1 cellular context compared by ENCODE assay signal in genomic region chrX:154047266-154047665, GRCh38.
TF ChIP-seq lines count a peak whose summit lies in the region.

No MANE protein-coding gene starts in this region.

TF ChIP-seq in GM23338, 12 proteins besides CTCF, POLR2A, EP300 and RAD21:
- TF ChIP-seq, protein P1, sequence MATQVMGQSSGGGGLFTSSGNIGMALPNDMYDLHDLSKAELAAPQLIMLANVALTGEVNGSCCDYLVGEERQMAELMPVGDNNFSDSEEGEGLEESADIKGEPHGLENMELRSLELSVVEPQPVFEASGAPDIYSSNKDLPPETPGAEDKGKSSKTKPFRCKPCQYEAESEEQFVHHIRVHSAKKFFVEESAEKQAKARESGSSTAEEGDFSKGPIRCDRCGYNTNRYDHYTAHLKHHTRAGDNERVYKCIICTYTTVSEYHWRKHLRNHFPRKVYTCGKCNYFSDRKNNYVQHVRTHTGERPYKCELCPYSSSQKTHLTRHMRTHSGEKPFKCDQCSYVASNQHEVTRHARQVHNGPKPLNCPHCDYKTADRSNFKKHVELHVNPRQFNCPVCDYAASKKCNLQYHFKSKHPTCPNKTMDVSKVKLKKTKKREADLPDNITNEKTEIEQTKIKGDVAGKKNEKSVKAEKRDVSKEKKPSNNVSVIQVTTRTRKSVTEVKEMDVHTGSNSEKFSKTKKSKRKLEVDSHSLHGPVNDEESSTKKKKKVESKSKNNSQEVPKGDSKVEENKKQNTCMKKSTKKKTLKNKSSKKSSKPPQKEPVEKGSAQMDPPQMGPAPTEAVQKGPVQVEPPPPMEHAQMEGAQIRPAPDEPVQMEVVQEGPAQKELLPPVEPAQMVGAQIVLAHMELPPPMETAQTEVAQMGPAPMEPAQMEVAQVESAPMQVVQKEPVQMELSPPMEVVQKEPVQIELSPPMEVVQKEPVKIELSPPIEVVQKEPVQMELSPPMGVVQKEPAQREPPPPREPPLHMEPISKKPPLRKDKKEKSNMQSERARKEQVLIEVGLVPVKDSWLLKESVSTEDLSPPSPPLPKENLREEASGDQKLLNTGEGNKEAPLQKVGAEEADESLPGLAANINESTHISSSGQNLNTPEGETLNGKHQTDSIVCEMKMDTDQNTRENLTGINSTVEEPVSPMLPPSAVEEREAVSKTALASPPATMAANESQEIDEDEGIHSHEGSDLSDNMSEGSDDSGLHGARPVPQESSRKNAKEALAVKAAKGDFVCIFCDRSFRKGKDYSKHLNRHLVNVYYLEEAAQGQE (IDR thresholded peaks at IDR 0.05; ENCODE audit: unreplicated experiment), result no peak
- TF ChIP-seq ZNF331 (CRISPR knock-in tag; IDR thresholded peaks at IDR 0.05; ENCODE audit: low read depth) (no peak), JUNB (IDR thresholded peaks at IDR 0.05; ENCODE audit: unreplicated experiment) (no peak), EZH2phosphoT487 (IDR thresholded peaks at IDR 0.05; ENCODE audit: unreplicated experiment) (no peak)
